Comparison of ENCODE assay signal across 18 cellular contexts in genomic region chr2:237244976-237245646, GRCh38.
DNase-seq lines count a peak whose midpoint lies in the region; ATAC-seq and TF ChIP-seq lines count a peak whose summit lies in the region.
"Had no signal": no experiment of that assay in that cellular context is flagged by ENCODE, and none has a peak within 500 bp of the region (broad histone marks: within the 10 kb centered on the region; RNA-seq: fewer than 3 reads in every experiment).

No MANE protein-coding gene starts in this region.

- peak overlapping the region; percentile 36 for H3K27ac ChIP-seq in psoas muscle

- peaks cover 10% of the 10 kb centered on the region for H3K27me3 Mint-ChIP-seq in activated CD4-positive, alpha-beta memory T cell treated with anti-CD3 and anti-CD28 coated beads, Interleukin-2, amount 10 ng/mL, durations not matched to agents 7 days and 5 days

- H3K9me3 ChIP-seq in psoas muscle: peaks cover 11% of the 10 kb centered on the region
- H3K9me3 ChIP-seq: HAP-1 had no signal

- peaks cover 7% of the 10 kb centered on the region for H3K9me3 Mint-ChIP-seq in activated CD4-positive, alpha-beta memory T cell treated with anti-CD3 and anti-CD28 coated beads, Interleukin-2, amount 10 ng/mL, durations not matched to agents 7 days and 5 days

- H3K4me1 ChIP-seq in psoas muscle: no peaks in the 10 kb centered on the region
- H3K4me1 ChIP-seq: HAP-1 had no signal

- H3K27ac Mint-ChIP-seq in activated CD4-positive, alpha-beta memory T cell treated with anti-CD3 and anti-CD28 coated beads, Interleukin-2, amount 10 ng/mL, durations not matched to agents 7 days and 5 days: no peak overlapping the region
- H3K27ac Mint-ChIP-seq: activated naive CD4-positive, alpha-beta T cell treated with anti-CD3 and anti-CD28 coated beads, Interleukin-2, amount 50 U/mL, for 24 hours; natural killer cell treated with Interleukin-12 subunit alpha and Interleukin-12 subunit beta and Interleukin-15 and Interleukin-18, amount 100 ng/mL, for 72 hours; T-helper 1 cell treated with Interleukin-12 subunit alpha and Interleukin-12 subunit beta and Interleukin-4 antibody, amounts not matched to agents 30 μg/mL and 1 μg/mL, for 36 hours had no signal

- POLR2A ChIA-PET in activated CD4-positive, alpha-beta memory T cell treated with anti-CD3 and anti-CD28 coated beads, Interleukin-2, amount 10 ng/mL, durations not matched to agents 7 days and 5 days (lab: Charles Lee): no interaction called here

- no peaks in the 10 kb centered on the region for H3K27me3 ChIP-seq in psoas muscle (ENCODE audit: insufficient read depth in 3 of 3, low read length in 2 of 3)

- no peak for TF ChIP-seq CTCF in AG09319 (IDR thresholded peaks at IDR 0.05; ENCODE audit: low read depth, low read length)
- TF ChIP-seq CTCF in foreskin fibroblast (IDR thresholded peaks at IDR 0.05; ENCODE audit: low read depth, low read length): no peak
- TF ChIP-seq CTCF in psoas muscle (IDR thresholded peaks at IDR 0.05): no peak

- H3K36me3 ChIP-seq in psoas muscle (ENCODE audit: insufficient read depth in 1 of 2, low read depth in 1 of 2): no peaks in the 10 kb centered on the region
- H3K36me3 ChIP-seq: HAP-1 had no signal

- H3K4me1 Mint-ChIP-seq in activated CD4-positive, alpha-beta memory T cell treated with anti-CD3 and anti-CD28 coated beads, Interleukin-2, amount 10 ng/mL, durations not matched to agents 7 days and 5 days: no peaks in the 10 kb centered on the region
- H3K4me1 Mint-ChIP-seq: activated naive CD4-positive, alpha-beta T cell treated with anti-CD3 and anti-CD28 coated beads, Interleukin-2, amount 50 U/mL, for 24 hours had no signal

- no peak overlapping the region for H3K4me3 ChIP-seq in foreskin fibroblast (ENCODE audit: low read depth in 1 of 2, low read length in 2 of 2)
- no peak overlapping the region for H3K4me3 ChIP-seq in psoas muscle
- H3K4me3 ChIP-seq: HAP-1 had no signal

- H3K4me3 Mint-ChIP-seq in activated CD4-positive, alpha-beta memory T cell treated with anti-CD3 and anti-CD28 coated beads, Interleukin-2, amount 10 ng/mL, durations not matched to agents 7 days and 5 days: no peak overlapping the region
- H3K4me3 Mint-ChIP-seq: activated naive CD4-positive, alpha-beta T cell treated with anti-CD3 and anti-CD28 coated beads, Interleukin-2, amount 50 U/mL, for 24 hours; natural killer cell treated with Interleukin-12 subunit alpha and Interleukin-12 subunit beta and Interleukin-15 and Interleukin-18, amount 100 ng/mL, for 72 hours; T-helper 1 cell treated with Interleukin-12 subunit alpha and Interleukin-12 subunit beta and Interleukin-4 antibody, amounts not matched to agents 30 μg/mL and 1 μg/mL, for 36 hours had no signal

- 68 to 81% (median 77%) methylated on average over 3 of the region's 3 CpGs for WGBS in psoas muscle, 3 donors

- H3K36me3 Mint-ChIP-seq in activated CD4-positive, alpha-beta memory T cell treated with anti-CD3 and anti-CD28 coated beads, Interleukin-2, amount 10 ng/mL, durations not matched to agents 7 days and 5 days (ENCODE audit: low read depth): no peaks in the 10 kb centered on the region

- peak; percentile 17 to 60 (median 41) for ATAC-seq in psoas muscle
- ATAC-seq: natural killer cell treated with Interleukin-12 subunit alpha and Interleukin-12 subunit beta and Interleukin-15 and Interleukin-18, amount 100 ng/mL, for 72 hours had no signal

- CTCF ChIA-PET in activated CD4-positive, alpha-beta memory T cell treated with anti-CD3 and anti-CD28 coated beads, Interleukin-2, amount 10 ng/mL, durations not matched to agents 7 days and 5 days (lab: Charles Lee): no interaction called here

- DNase-seq in AG09319 (ENCODE audit: extremely low read depth, low read depth) (peak; percentile 89), NCI-H446 treated with DMSO at 0.1 percent for 48 hours (lab: John Stamatoyannopoulos, UW) (peak; percentile 36), foreskin fibroblast (peak; percentile 85 to 90), psoas muscle (no peak), NCI-H1048 (lab: John Stamatoyannopoulos, UW) (no peak), germinal center (ENCODE audit: low spot score) (no peak), NCI-H748 (lab: John Stamatoyannopoulos, UW; ENCODE audit: unreplicated experiment) (no peak)
- DNase-seq in activated CD4-positive, alpha-beta memory T cell treated with anti-CD3 and anti-CD28 coated beads, Interleukin-2, amount 10 ng/mL, durations not matched to agents 7 days and 5 days: no peak
- DNase-seq: activated CD4-positive, alpha-beta T cell treated with anti-CD3 and anti-CD28 coated beads for 1 hour; KG1; NCI-H187 treated with DMSO at 0.1 percent for 48 hours; NCI-H69; small intestine; stimulated activated naive CD4-positive, alpha-beta T cell treated with Interleukin-2 at 50 U/mL for 16 hours had no signal

- intact Hi-C loops in psoas muscle (cut with DNase I): no loop called here

Comparison
In these comparisons a context has a peak if more than half of its experiments do, and no peak if none do; other contexts are left out.
1. DNase-seq: peak in AG09319 (single experiment), NCI-H446 treated with DMSO at 0.1 percent for 48 hours (single experiment) and foreskin fibroblast (2 of 2); none in psoas muscle (0 of 2), activated CD4-positive, alpha-beta memory T cell treated with anti-CD3 and anti-CD28 coated beads, Interleukin-2, amount 10 ng/mL, durations not matched to agents 7 days and 5 days (single experiment), NCI-H1048 (single experiment), germinal center (single experiment) and NCI-H748 (single experiment).